ENCODE assay signal across 8 cellular contexts in genomic region chr6:142871910-142872331, GRCh38.
A peak's percentile ranks its signal among the peaks of the same experiment; 100 is the strongest.
DNase-seq lines count a peak whose midpoint lies in the region; FAIRE-seq and TF ChIP-seq lines count a peak whose summit lies in the region.

No MANE protein-coding gene starts in this region.

- peaks cover 33% of the 10 kb centered on the region for H3K4me1 ChIP-seq in HEK293 (ENCODE audit: control insufficient read depth, insufficient read depth, low read length)

- TF ChIP-seq POLR2A in GM12892 (IDR thresholded peaks at IDR 0.05; ENCODE audit: low read depth, low read length), result no peak

- no peak overlapping the region for H3K4me3 ChIP-seq in HEK293 (ENCODE audit: low read depth, low read length)

- DNase-seq in GM12892 (ENCODE audit: insufficient read length) (no peak), NCI-H226 (peak; percentile 54), astrocyte of the hippocampus (ENCODE audit: low read depth, low spot score) (peak; percentile 93), kidney tubule cell (ENCODE audit: low spot score) (peak; percentile 99), superior temporal gyrus (ENCODE audit: extremely low spot score) (peak; percentile 72), NCI-H187 treated with DMSO at 0.1 percent for 48 hours (lab: John Stamatoyannopoulos, UW) (no peak), NCI-H1048 (lab: John Stamatoyannopoulos, UW) (no peak)

- no peaks in the 10 kb centered on the region for H3K36me3 ChIP-seq in HEK293 (ENCODE audit: control insufficient read depth in 2 of 2, insufficient read depth in 1 of 2, low read length in 2 of 2)

- CTCF ChIA-PET in HEK293 (lab: Yijun Ruan, JAX), result interaction anchor here (0.9 kb wide), 1 partner anchor 19 kb away, joined by 3 read pairs; no protein-coding TSS in a partner anchor

- TF ChIP-seq CTCF in HEK293 (tag by site-specific recombination; IDR thresholded peaks at IDR 0.05), result no peak

- H3K9me3 ChIP-seq in HEK293 (ENCODE audit: control insufficient read depth, insufficient read depth, low read depth, low read length), result no peaks in the 10 kb centered on the region

- no peak overlapping the region for H3K27ac ChIP-seq in HEK293 (ENCODE audit: extremely low read depth, low read depth, low read length)

- peak; percentile 87 for FAIRE-seq in GM12892 (lab: Jason Lieb, UNC)

- POLR2A ChIA-PET in HEK293 (lab: Yijun Ruan, JAX), result interaction anchor here (1.0 to 1.2 kb wide), 4 partner anchors 10 to 20 kb away, joined by 3 read pairs; no protein-coding TSS in a partner anchor

TF ChIP-seq in HEK293, 187 proteins besides CTCF, POLR2A, EP300 and RAD21:
- TF ChIP-seq ZNF660 (tag by site-specific recombination; IDR thresholded peaks at IDR 0.05) (peak; percentile 47; the same call in 1 of the 2 replicates), IKZF3 (tag by site-specific recombination; IDR thresholded peaks at IDR 0.05) (peak; percentile 19; the same call in 1 of the 2 replicates), ZNF488 (tag by site-specific recombination; IDR thresholded peaks at IDR 0.05) (no peak), ZNF211 (tag by site-specific recombination; IDR thresholded peaks at IDR 0.05; ENCODE audit: low read depth) (no peak)
TF ChIP-seq in HEK293: peak in this region for 2.

Comparison
In these comparisons a context has a peak if more than half of its experiments do, and no peak if none do; other contexts are left out.
1. DNase-seq: peak in NCI-H226 (single experiment), astrocyte of the hippocampus (single experiment), kidney tubule cell (single experiment) and superior temporal gyrus (single experiment); none in GM12892 (single experiment), NCI-H187 treated with DMSO at 0.1 percent for 48 hours (single experiment) and NCI-H1048 (single experiment).